ENCODE assay signal across 22 cellular contexts in the genomic region with DNA sequence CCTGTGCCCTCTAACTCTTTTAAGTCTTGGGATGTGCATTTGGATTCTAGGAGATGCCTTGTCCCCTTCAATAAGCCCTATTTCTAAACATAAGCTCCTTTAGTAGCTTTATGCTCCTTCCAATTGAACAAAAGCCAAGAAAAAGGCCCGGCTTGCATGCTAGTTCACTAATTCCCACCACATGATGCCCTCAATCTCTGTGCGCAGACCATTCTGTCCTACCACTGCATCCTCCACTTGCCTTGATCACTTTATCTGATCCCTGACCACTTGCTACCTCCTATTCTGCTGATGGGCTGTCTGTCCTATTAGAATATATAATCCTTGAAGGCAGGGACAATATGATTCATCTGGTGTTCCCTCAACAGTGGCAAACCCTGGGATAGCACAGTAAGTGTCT.
DNase-seq lines count a peak whose midpoint lies in the region; ATAC-seq and TF ChIP-seq lines count a peak whose summit lies in the region.
"Had no signal": no experiment of that assay in that cellular context is flagged by ENCODE, and none has a peak within 500 bp of the region (broad histone marks: within the 10 kb centered on the region; RNA-seq: fewer than 3 reads in every experiment).

No MANE protein-coding gene starts in this region.

- H3K9me3 Mint-ChIP-seq in GM23338 = no peaks in the 10 kb centered on the region
- H3K9me3 Mint-ChIP-seq in activated CD4-positive, alpha-beta memory T cell treated with anti-CD3 and anti-CD28 coated beads, Interleukin-2, amount 10 ng/mL, durations not matched to agents 7 days and 5 days = no peaks in the 10 kb centered on the region
- H3K9me3 Mint-ChIP-seq: CD4-positive, CD25-positive, alpha-beta regulatory T cell had no signal

- H3F3A ChIP-seq in GM23338 (replicated peaks; ENCODE audit: low read depth) = no peaks in the 10 kb centered on the region

- H3K4me3 Mint-ChIP-seq in GM23338 = no peak overlapping the region
- no peak overlapping the region for H3K4me3 Mint-ChIP-seq in activated CD4-positive, alpha-beta memory T cell treated with anti-CD3 and anti-CD28 coated beads, Interleukin-2, amount 10 ng/mL, durations not matched to agents 7 days and 5 days
- H3K4me3 Mint-ChIP-seq: B cell; CD4-positive, CD25-positive, alpha-beta regulatory T cell had no signal

- no peak overlapping the region for H3K4me3 ChIP-seq in GM23338
- H3K4me3 ChIP-seq in hepatocyte = no peak overlapping the region
- H3K4me3 ChIP-seq in retinal pigment epithelial cell (ENCODE audit: low read length) = no peak overlapping the region

- H3K27ac ChIP-seq in GM23338 (ENCODE audit: low read depth) (peak overlapping the region; percentile 40; the same call in 1 of the 2 replicates), hepatocyte (peak overlapping the region; percentile 29)
- H3K27ac ChIP-seq: RWPE1 had no signal

- no peak for TF ChIP-seq CTCF in GM23338 (conservative IDR thresholded peaks at IDR 0.05; ENCODE audit: low read depth in 2 of 2)
- no peak for TF ChIP-seq CTCF in hepatocyte (IDR thresholded peaks at IDR 0.05; ENCODE audit: poor library complexity)
- TF ChIP-seq CTCF in retinal pigment epithelial cell (conservative IDR thresholded peaks at IDR 0.05; ENCODE audit: low read depth, low read length) = no peak

- no peak overlapping the region for H3K27ac Mint-ChIP-seq in GM23338
- H3K27ac Mint-ChIP-seq in activated CD4-positive, alpha-beta memory T cell treated with anti-CD3 and anti-CD28 coated beads, Interleukin-2, amount 10 ng/mL, durations not matched to agents 7 days and 5 days = no peak overlapping the region
- H3K27ac Mint-ChIP-seq: B cell; CD4-positive, CD25-positive, alpha-beta regulatory T cell had no signal

- H3K4me2 ChIP-seq in GM23338 (no peak overlapping the region), hepatocyte (no peak overlapping the region)

- no peaks in the 10 kb centered on the region for H3K36me3 ChIP-seq in GM23338 (ENCODE audit: insufficient read depth)
- no peaks in the 10 kb centered on the region for H3K36me3 ChIP-seq in hepatocyte (replicated peaks; ENCODE audit: insufficient read depth, low read depth)

- 64% methylated on average over 2 of the region's 2 CpGs for WGBS in hepatocyte (ENCODE audit: low lambda C conversion rate, missing lambda C conversion rate)

- H4K20me1 ChIP-seq in GM23338 (replicated peaks; ENCODE audit: insufficient read depth) (peaks cover 6% of the 10 kb centered on the region; the same call in 1 of the 2 replicates), hepatocyte (ENCODE audit: insufficient read depth, poor library complexity, severe bottlenecking) (peaks cover 8% of the 10 kb centered on the region)

- H3K27me3 ChIP-seq in GM23338 (ENCODE audit: insufficient read depth) (no peaks in the 10 kb centered on the region), hepatocyte (no peaks in the 10 kb centered on the region)

- H3K9me2 ChIP-seq in GM23338 (ENCODE audit: insufficient read depth) = no peaks in the 10 kb centered on the region
- no peaks in the 10 kb centered on the region for H3K9me2 ChIP-seq in hepatocyte (replicated peaks; ENCODE audit: insufficient read depth)

- H3K27me3 Mint-ChIP-seq in GM23338 (ENCODE audit: insufficient read depth, low read depth, poor library complexity) = peaks cover 2% of the 10 kb centered on the region
- H3K27me3 Mint-ChIP-seq in activated CD4-positive, alpha-beta memory T cell treated with anti-CD3 and anti-CD28 coated beads, Interleukin-2, amount 10 ng/mL, durations not matched to agents 7 days and 5 days = no peaks in the 10 kb centered on the region
- H3K27me3 Mint-ChIP-seq: B cell; CD4-positive, CD25-positive, alpha-beta regulatory T cell had no signal

- DNase-seq in GM23338 (ENCODE audit: low spot score) (no peak), hepatocyte (ENCODE audit: low spot score) (peak; percentile 11), retinal pigment epithelial cell (ENCODE audit: low read depth) (peak; percentile 84), NOMO-1 treated with DMSO at 0.1 percent for 48 hours (lab: John Stamatoyannopoulos, UW; ENCODE audit: unreplicated experiment) (no peak)
- DNase-seq in activated CD4-positive, alpha-beta memory T cell treated with anti-CD3 and anti-CD28 coated beads, Interleukin-2, amount 10 ng/mL, durations not matched to agents 7 days and 5 days = no peak
- DNase-seq: CD4-positive, CD25-positive, alpha-beta regulatory T cell; COR-L47; DMS153; GDM1; HCEC 1CT; KG1; NCI-H1105 treated with DMSO at 0.1 percent for 48 hours; NCI-H1694; NCI-H2081 treated with DMSO at 0.1 percent for 48 hours; NCI-H446 treated with DMSO at 0.1 percent for 48 hours; PC-3; SIG-M5 had no signal

- H3K79me2 ChIP-seq in GM23338 (replicated peaks; ENCODE audit: insufficient read depth) (peaks cover 99% of the 10 kb centered on the region), hepatocyte (peaks cover 70% of the 10 kb centered on the region)

- CTCF ChIA-PET in activated CD4-positive, alpha-beta memory T cell treated with anti-CD3 and anti-CD28 coated beads, Interleukin-2, amount 10 ng/mL, durations not matched to agents 7 days and 5 days (lab: Charles Lee) = no interaction called here

- POLR2A ChIA-PET in activated CD4-positive, alpha-beta memory T cell treated with anti-CD3 and anti-CD28 coated beads, Interleukin-2, amount 10 ng/mL, durations not matched to agents 7 days and 5 days (lab: Charles Lee) = no interaction called here

- H3K4me1 Mint-ChIP-seq in GM23338 = peaks cover 63% of the 10 kb centered on the region
- H3K4me1 Mint-ChIP-seq in activated CD4-positive, alpha-beta memory T cell treated with anti-CD3 and anti-CD28 coated beads, Interleukin-2, amount 10 ng/mL, durations not matched to agents 7 days and 5 days = no peaks in the 10 kb centered on the region

- H3K36me3 Mint-ChIP-seq in GM23338 (ENCODE audit: low read depth) = peaks cover 4% of the 10 kb centered on the region; the same call in 1 of the 3 replicates
- H3K36me3 Mint-ChIP-seq in activated CD4-positive, alpha-beta memory T cell treated with anti-CD3 and anti-CD28 coated beads, Interleukin-2, amount 10 ng/mL, durations not matched to agents 7 days and 5 days (ENCODE audit: low read depth) = no peaks in the 10 kb centered on the region
- H3K36me3 Mint-ChIP-seq: CD4-positive, CD25-positive, alpha-beta regulatory T cell had no signal

- no peaks in the 10 kb centered on the region for H3K9me3 ChIP-seq in hepatocyte (ENCODE audit: low read depth)

- ATAC-seq in GM23338 = no peak
- ATAC-seq in SK-N-SH treated with all-trans-retinoic acid at 6 μM for 48 hours = peak; percentile 16; the same call in 1 of the 3 replicates
- ATAC-seq in GM19397 (IDR thresholded peaks at IDR 0.05; ENCODE audit: unreplicated experiment) = no peak
- ATAC-seq: HepG2, PC-3 had no signal

- H3K4me1 ChIP-seq in GM23338 (ENCODE audit: insufficient read depth) (peaks cover 52% of the 10 kb centered on the region), hepatocyte (ENCODE audit: insufficient read depth) (peaks cover 4% of the 10 kb centered on the region)

- H2AFZ ChIP-seq in GM23338 (no peak overlapping the region), hepatocyte (no peak overlapping the region)

TF ChIP-seq in GM23338, 12 proteins besides CTCF, POLR2A, EP300 and RAD21 (continues in another document):
- TF ChIP-seq STAT1 (IDR thresholded peaks at IDR 0.05; ENCODE audit: unreplicated experiment) = no peak
- no peak for TF ChIP-seq ZNF114 (CRISPR knock-in tag; IDR thresholded peaks at IDR 0.05)
- no peak for TF ChIP-seq EZH2 (IDR thresholded peaks at IDR 0.05; ENCODE audit: low read depth, unreplicated experiment)
- TF ChIP-seq CREB1 (CRISPR knock-in tag; IDR thresholded peaks at IDR 0.05; ENCODE audit: low read depth) = no peak

TF ChIP-seq in SK-N-SH treated with all-trans-retinoic acid at 6 μM for 48 hours, 23 proteins besides CTCF, POLR2A, EP300 and RAD21:
- no peak for TF ChIP-seq ZNF8 (CRISPR knock-in tag; IDR thresholded peaks at IDR 0.05)
- peak; percentile 64; the same call in 1 of the 2 replicates for TF ChIP-seq ZNF70 (CRISPR knock-in tag; IDR thresholded peaks at IDR 0.05)
- no peak for TF ChIP-seq ZFP3 (CRISPR knock-in tag; IDR thresholded peaks at IDR 0.05)
- no peak for TF ChIP-seq ISL1 (CRISPR knock-in tag; IDR thresholded peaks at IDR 0.05)
- no peak for TF ChIP-seq CSDC2 (CRISPR knock-in tag; IDR thresholded peaks at IDR 0.05)
- TF ChIP-seq ZFP30 (CRISPR knock-in tag; IDR thresholded peaks at IDR 0.05) = no peak

Comparison
In these comparisons a context has a peak if more than half of its experiments do, and no peak if none do; other contexts are left out.
1. DNase-seq: peak in hepatocyte (single experiment) and retinal pigment epithelial cell (single experiment); none in GM23338 (single experiment), NOMO-1 treated with DMSO at 0.1 percent for 48 hours (single experiment) and activated CD4-positive, alpha-beta memory T cell treated with anti-CD3 and anti-CD28 coated beads, Interleukin-2, amount 10 ng/mL, durations not matched to agents 7 days and 5 days (single experiment).